Comparison of ENCODE assay signal across 2 cellular contexts in genomic region chr19:8146877-8147575, GRCh38.
TF ChIP-seq lines count a peak whose summit lies in the region.

No MANE protein-coding gene starts in this region.

TF ChIP-seq in SK-N-SH, 30 proteins besides CTCF, POLR2A, EP300 and RAD21 (continued from another document):
- TF ChIP-seq REST (IDR thresholded peaks at IDR 0.05; ENCODE audit: low read depth, low read length) (no peak), YY1 (IDR thresholded peaks at IDR 0.05; ENCODE audit: low read depth) (no peak), GATA2 (CRISPR knock-in tag; IDR thresholded peaks at IDR 0.05) (no peak), CHD2 (IDR thresholded peaks at IDR 0.05; ENCODE audit: low read length, partially characterized antibody) (no peak)
- TF ChIP-seq, protein P1, sequence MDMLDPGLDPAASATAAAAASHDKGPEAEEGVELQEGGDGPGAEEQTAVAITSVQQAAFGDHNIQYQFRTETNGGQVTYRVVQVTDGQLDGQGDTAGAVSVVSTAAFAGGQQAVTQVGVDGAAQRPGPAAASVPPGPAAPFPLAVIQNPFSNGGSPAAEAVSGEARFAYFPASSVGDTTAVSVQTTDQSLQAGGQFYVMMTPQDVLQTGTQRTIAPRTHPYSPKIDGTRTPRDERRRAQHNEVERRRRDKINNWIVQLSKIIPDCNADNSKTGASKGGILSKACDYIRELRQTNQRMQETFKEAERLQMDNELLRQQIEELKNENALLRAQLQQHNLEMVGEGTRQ (IDR thresholded peaks at IDR 0.05; ENCODE audit: borderline replicate concordance, low read depth, low read length): no peak

TF ChIP-seq in SK-N-SH treated with all-trans-retinoic acid at 6 μM for 48 hours, 23 proteins besides CTCF, POLR2A, EP300 and RAD21 (continued from another document):
- TF ChIP-seq, protein P2, sequence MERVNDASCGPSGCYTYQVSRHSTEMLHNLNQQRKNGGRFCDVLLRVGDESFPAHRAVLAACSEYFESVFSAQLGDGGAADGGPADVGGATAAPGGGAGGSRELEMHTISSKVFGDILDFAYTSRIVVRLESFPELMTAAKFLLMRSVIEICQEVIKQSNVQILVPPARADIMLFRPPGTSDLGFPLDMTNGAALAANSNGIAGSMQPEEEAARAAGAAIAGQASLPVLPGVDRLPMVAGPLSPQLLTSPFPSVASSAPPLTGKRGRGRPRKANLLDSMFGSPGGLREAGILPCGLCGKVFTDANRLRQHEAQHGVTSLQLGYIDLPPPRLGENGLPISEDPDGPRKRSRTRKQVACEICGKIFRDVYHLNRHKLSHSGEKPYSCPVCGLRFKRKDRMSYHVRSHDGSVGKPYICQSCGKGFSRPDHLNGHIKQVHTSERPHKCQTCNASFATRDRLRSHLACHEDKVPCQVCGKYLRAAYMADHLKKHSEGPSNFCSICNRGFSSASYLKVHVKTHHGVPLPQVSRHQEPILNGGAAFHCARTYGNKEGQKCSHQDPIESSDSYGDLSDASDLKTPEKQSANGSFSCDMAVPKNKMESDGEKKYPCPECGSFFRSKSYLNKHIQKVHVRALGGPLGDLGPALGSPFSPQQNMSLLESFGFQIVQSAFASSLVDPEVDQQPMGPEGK (CRISPR knock-in tag; IDR thresholded peaks at IDR 0.05; ENCODE audit: borderline replicate concordance): no peak
